ENCODE assay signal across 19 cellular contexts in genomic region chr3:28388978-28389377, GRCh38. TPM values are rescaled to one million over a fixed set of nuclear protein-coding genes. Genes with fewer than 3 reads are reported as not detected.
"Had no signal": no experiment of that assay in that cellular context is flagged by ENCODE, and none has a peak within 500 bp of the region (broad histone marks: within the 10 kb centered on the region; RNA-seq: fewer than 3 reads in every experiment).

No MANE protein-coding gene starts in this region.

- H2AFZ ChIP-seq: hepatocyte had no signal

- H3K27me3 ChIP-seq: esophagus muscularis mucosa, foreskin keratinocyte, gastroesophageal sphincter, heart left ventricle, hepatocyte, left lung had no signal

- H3K4me1 ChIP-seq: esophagus muscularis mucosa, foreskin keratinocyte, gastroesophageal sphincter, heart left ventricle, left lung, lower lobe of right lung had no signal

- H3K9me3 ChIP-seq: lower lobe of right lung had no signal

- ATAC-seq: effector memory CD8-positive, alpha-beta T cell; foreskin keratinocyte; gastroesophageal sphincter; heart left ventricle; left cardiac atrium; left lung; left ventricle myocardium superior; lower lobe of right lung; naive thymus-derived CD4-positive, alpha-beta T cell had no signal

- H3K36me3 ChIP-seq: gastroesophageal sphincter, heart left ventricle, left lung, lower lobe of right lung had no signal

- H3K79me2 ChIP-seq: hepatocyte had no signal

- H3K4me3 Mint-ChIP-seq: dendritic cell treated with granulocyte-macrophage colony-stimulating factor and Interleukin-4, amounts not matched to agents 40 ng/mL and 50 ng/mL, for 4 days; effector memory CD8-positive, alpha-beta T cell; naive thymus-derived CD4-positive, alpha-beta T cell had no signal

- H3K27ac ChIP-seq: esophagus muscularis mucosa, foreskin keratinocyte, gastroesophageal sphincter, heart left ventricle, hepatocyte, left lung, lower lobe of right lung had no signal

- H3K4me3 ChIP-seq: esophagus muscularis mucosa, gastroesophageal sphincter, heart left ventricle, hepatocyte, left lung, lower lobe of right lung had no signal

- DNase-seq: cortex of kidney; effector CD8-positive, alpha-beta T cell; effector memory CD8-positive, alpha-beta T cell; foreskin keratinocyte; heart left ventricle; hypothalamus; left cardiac atrium; left lung; left ventricle myocardium superior; lower lobe of right lung; mesenchymal stem cell; midbrain; naive thymus-derived CD4-positive, alpha-beta T cell had no signal

- H3K27me3 Mint-ChIP-seq: naive thymus-derived CD4-positive, alpha-beta T cell had no signal

- H3K4me2 ChIP-seq: hepatocyte had no signal

- H3K4me1 Mint-ChIP-seq: naive thymus-derived CD4-positive, alpha-beta T cell had no signal

- H3K27ac Mint-ChIP-seq: dendritic cell treated with granulocyte-macrophage colony-stimulating factor and Interleukin-4, amounts not matched to agents 40 ng/mL and 50 ng/mL, for 4 days; effector memory CD8-positive, alpha-beta T cell; naive thymus-derived CD4-positive, alpha-beta T cell had no signal

RNA-seq across cellular contexts. Expression of gene ZCWPW2, which starts 40.5 kb away (rescaled TPM):
- total RNA-seq: epithelial cell of proximal tubule, mononuclear cell had no signal
